1 cellular context compared by ENCODE assay signal in the genomic region with DNA sequence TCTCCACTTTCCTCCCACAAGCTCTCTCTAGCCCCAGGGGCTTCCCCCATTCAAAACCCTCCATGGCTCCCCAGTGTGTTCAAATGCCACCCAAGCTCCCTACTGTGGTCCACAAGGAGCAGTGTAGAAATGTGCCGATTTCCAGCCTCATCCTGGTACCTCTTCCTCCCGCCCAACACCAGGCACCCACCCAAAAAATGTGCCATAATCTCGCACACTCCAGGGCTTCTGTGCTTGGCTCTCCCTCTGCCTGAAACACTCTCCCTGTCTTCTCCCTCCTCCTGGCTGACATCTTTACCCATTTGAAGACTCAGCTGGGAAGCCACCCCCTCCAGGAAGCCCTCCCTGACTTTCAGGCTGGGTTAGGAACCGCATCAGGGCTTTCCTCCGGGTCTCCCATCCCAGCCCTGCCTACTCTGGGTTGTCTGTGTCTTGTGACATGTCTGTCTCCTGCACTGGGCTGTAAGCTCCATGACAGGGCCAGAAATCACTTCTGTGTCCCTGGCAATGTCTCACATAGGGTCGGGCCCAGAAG.
TF ChIP-seq lines count a peak whose summit lies in the region.

No MANE protein-coding gene starts in this region.

TF ChIP-seq in WTC11, 78 proteins besides CTCF, POLR2A, EP300 and RAD21:
- TF ChIP-seq, protein P1, sequence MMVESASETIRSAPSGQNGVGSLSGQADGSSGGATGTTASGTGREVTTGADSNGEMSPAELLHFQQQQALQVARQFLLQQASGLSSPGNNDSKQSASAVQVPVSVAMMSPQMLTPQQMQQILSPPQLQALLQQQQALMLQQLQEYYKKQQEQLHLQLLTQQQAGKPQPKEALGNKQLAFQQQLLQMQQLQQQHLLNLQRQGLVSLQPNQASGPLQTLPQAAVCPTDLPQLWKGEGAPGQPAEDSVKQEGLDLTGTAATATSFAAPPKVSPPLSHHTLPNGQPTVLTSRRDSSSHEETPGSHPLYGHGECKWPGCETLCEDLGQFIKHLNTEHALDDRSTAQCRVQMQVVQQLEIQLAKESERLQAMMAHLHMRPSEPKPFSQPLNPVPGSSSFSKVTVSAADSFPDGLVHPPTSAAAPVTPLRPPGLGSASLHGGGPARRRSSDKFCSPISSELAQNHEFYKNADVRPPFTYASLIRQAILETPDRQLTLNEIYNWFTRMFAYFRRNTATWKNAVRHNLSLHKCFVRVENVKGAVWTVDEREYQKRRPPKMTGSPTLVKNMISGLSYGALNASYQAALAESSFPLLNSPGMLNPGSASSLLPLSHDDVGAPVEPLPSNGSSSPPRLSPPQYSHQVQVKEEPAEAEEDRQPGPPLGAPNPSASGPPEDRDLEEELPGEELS (CRISPR knock-in tag; IDR thresholded peaks at IDR 0.05): no peak
- TF ChIP-seq RELA (CRISPR knock-in tag; IDR thresholded peaks at IDR 0.05; ENCODE audit: borderline replicate concordance) (no peak), JAZF1 (CRISPR knock-in tag; IDR thresholded peaks at IDR 0.05) (no peak), EMX1 (CRISPR knock-in tag; IDR thresholded peaks at IDR 0.05) (no peak), PRRX2 (CRISPR knock-in tag; IDR thresholded peaks at IDR 0.05) (no peak), ZNF416 (CRISPR knock-in tag; IDR thresholded peaks at IDR 0.05) (no peak)
- TF ChIP-seq, protein P2, sequence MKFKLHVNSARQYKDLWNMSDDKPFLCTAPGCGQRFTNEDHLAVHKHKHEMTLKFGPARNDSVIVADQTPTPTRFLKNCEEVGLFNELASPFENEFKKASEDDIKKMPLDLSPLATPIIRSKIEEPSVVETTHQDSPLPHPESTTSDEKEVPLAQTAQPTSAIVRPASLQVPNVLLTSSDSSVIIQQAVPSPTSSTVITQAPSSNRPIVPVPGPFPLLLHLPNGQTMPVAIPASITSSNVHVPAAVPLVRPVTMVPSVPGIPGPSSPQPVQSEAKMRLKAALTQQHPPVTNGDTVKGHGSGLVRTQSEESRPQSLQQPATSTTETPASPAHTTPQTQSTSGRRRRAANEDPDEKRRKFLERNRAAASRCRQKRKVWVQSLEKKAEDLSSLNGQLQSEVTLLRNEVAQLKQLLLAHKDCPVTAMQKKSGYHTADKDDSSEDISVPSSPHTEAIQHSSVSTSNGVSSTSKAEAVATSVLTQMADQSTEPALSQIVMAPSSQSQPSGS (CRISPR knock-in tag; IDR thresholded peaks at IDR 0.05; ENCODE audit: borderline replicate concordance, low read depth): no peak
- TF ChIP-seq, protein P3, sequence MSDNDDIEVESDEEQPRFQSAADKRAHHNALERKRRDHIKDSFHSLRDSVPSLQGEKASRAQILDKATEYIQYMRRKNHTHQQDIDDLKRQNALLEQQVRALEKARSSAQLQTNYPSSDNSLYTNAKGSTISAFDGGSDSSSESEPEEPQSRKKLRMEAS (CRISPR knock-in tag; IDR thresholded peaks at IDR 0.05): no peak
- TF ChIP-seq, protein P4, sequence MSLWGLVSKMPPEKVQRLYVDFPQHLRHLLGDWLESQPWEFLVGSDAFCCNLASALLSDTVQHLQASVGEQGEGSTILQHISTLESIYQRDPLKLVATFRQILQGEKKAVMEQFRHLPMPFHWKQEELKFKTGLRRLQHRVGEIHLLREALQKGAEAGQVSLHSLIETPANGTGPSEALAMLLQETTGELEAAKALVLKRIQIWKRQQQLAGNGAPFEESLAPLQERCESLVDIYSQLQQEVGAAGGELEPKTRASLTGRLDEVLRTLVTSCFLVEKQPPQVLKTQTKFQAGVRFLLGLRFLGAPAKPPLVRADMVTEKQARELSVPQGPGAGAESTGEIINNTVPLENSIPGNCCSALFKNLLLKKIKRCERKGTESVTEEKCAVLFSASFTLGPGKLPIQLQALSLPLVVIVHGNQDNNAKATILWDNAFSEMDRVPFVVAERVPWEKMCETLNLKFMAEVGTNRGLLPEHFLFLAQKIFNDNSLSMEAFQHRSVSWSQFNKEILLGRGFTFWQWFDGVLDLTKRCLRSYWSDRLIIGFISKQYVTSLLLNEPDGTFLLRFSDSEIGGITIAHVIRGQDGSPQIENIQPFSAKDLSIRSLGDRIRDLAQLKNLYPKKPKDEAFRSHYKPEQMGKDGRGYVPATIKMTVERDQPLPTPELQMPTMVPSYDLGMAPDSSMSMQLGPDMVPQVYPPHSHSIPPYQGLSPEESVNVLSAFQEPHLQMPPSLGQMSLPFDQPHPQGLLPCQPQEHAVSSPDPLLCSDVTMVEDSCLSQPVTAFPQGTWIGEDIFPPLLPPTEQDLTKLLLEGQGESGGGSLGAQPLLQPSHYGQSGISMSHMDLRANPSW (CRISPR knock-in tag; conservative IDR thresholded peaks at IDR 0.05; ENCODE audit: low read depth): no peak
TF ChIP-seq in WTC11: peak in this region for 0.
